In the genomic region with DNA sequence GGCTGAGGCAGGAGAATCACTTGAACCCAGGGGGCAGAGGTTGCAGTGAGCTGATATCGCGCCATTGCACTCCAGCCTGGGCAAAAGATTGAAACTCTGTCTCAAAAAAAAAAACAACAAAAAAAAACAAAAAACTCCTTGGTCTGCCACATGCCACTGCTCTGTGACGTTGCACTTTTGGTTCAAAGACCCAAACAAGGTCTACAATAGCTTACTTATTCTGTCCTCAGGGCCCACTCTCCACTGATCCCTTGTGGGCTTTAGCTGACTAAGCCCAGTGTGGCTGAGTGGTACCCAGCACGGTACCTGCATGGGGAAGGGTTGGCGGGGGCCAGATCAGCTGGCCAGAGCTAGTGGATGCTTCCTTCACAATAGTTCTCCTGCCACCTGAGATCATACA, we compare ENCODE assay signal across 22 cellular contexts. TPM values are rescaled to one million over a fixed set of nuclear protein-coding genes. Genes with fewer than 3 reads are reported as not detected.
DNase-seq lines count a peak whose midpoint lies in the region; ATAC-seq and TF ChIP-seq lines count a peak whose summit lies in the region.
"Had no signal": no experiment of that assay in that cellular context is flagged by ENCODE, and none has a peak within 500 bp of the region (broad histone marks: within the 10 kb centered on the region; RNA-seq: fewer than 3 reads in every experiment).

No MANE protein-coding gene starts in this region.

- H3K9me3 Mint-ChIP-seq in CD4-positive, alpha-beta T cell = no peaks in the 10 kb centered on the region
- no peaks in the 10 kb centered on the region for H3K9me3 Mint-ChIP-seq in activated T-helper 1 cell treated with anti-CD3 and anti-CD28 coated beads, Interleukin-12 subunit alpha, Interleukin-12 subunit beta, Interleukin-2, Interleukin-4 antibody, amounts not matched to agents 30 ng/mL and 10 ng/mL and 1 ng/mL, durations not matched to agents 14 hours and 24 hours and 36 hours
- no peaks in the 10 kb centered on the region for H3K9me3 Mint-ChIP-seq in neural crest cell
- H3K9me3 Mint-ChIP-seq: activated CD4-positive, alpha-beta T cell treated with anti-CD3 and anti-CD28 coated beads, Interleukin-2, amount 10 ng/mL, durations not matched to agents 24 days and 14 days; natural killer cell treated with Interleukin-12 subunit alpha and Interleukin-12 subunit beta and Interleukin-15 and Interleukin-18, amount 100 ng/mL, for 72 hours had no signal

- H3K27me3 Mint-ChIP-seq in CD4-positive, alpha-beta T cell = no peaks in the 10 kb centered on the region
- H3K27me3 Mint-ChIP-seq in activated T-helper 1 cell treated with anti-CD3 and anti-CD28 coated beads, Interleukin-12 subunit alpha, Interleukin-12 subunit beta, Interleukin-2, Interleukin-4 antibody, amounts not matched to agents 30 ng/mL and 10 ng/mL and 1 ng/mL, durations not matched to agents 14 hours and 24 hours and 36 hours (ENCODE audit: insufficient read depth) = no peaks in the 10 kb centered on the region
- H3K27me3 Mint-ChIP-seq in neural crest cell (ENCODE audit: low read depth) = no peaks in the 10 kb centered on the region
- H3K27me3 Mint-ChIP-seq: activated CD4-positive, alpha-beta T cell treated with anti-CD3 and anti-CD28 coated beads, Interleukin-2, amount 10 ng/mL, durations not matched to agents 24 days and 14 days; natural killer cell treated with Interleukin-12 subunit alpha and Interleukin-12 subunit beta and Interleukin-15 and Interleukin-18, amount 100 ng/mL, for 72 hours had no signal

- no peak overlapping the region for H3K9ac ChIP-seq in DND-41 (ENCODE audit: low read depth, low read length)

- no peak overlapping the region for H3K4me3 ChIP-seq in DND-41 (ENCODE audit: low read depth in 1 of 2, low read length in 2 of 2)
- H3K4me3 ChIP-seq: esophagus muscularis mucosa, gastroesophageal sphincter, HAP-1, prostate gland, transverse colon had no signal

- no peak for ATAC-seq in CD4-positive, alpha-beta T cell (ENCODE audit: poor library complexity)
- ATAC-seq in DND-41 (ENCODE audit: insufficient read depth, low read depth) (no peak), GM21529 (IDR thresholded peaks at IDR 0.05; ENCODE audit: unreplicated experiment) (no peak)
- ATAC-seq: gastroesophageal sphincter; natural killer cell treated with Interleukin-12 subunit alpha and Interleukin-12 subunit beta and Interleukin-15 and Interleukin-18, amount 100 ng/mL, for 72 hours had no signal

- no peaks in the 10 kb centered on the region for H3K27me3 ChIP-seq in CD4-positive, alpha-beta T cell (ENCODE audit: control insufficient read depth, insufficient read depth, low read length)
- no peaks in the 10 kb centered on the region for H3K27me3 ChIP-seq in DND-41 (ENCODE audit: insufficient read depth, low read length, poor library complexity)
- H3K27me3 ChIP-seq: ascending aorta, esophagus muscularis mucosa, gastroesophageal sphincter, transverse colon had no signal

- peaks cover 18% of the 10 kb centered on the region for H3K79me2 ChIP-seq in DND-41 (ENCODE audit: insufficient read depth, low read length)

- DNase-seq in CD4-positive, alpha-beta T cell = no peak
- DNase-seq in DND-41 (no peak), neural crest cell (ENCODE audit: low read depth, low spot score) (no peak), NCI-H2227 (lab: John Stamatoyannopoulos, UW; ENCODE audit: unreplicated experiment) (no peak)
- no peak for DNase-seq in activated T-helper 1 cell treated with anti-CD3 and anti-CD28 coated beads, Interleukin-12 subunit alpha, Interleukin-12 subunit beta, Interleukin-2, Interleukin-4 antibody, amounts not matched to agents 30 ng/mL and 10 ng/mL and 1 ng/mL, durations not matched to agents 14 hours and 24 hours and 36 hours (ENCODE audit: low spot score)
- no peak for DNase-seq in activated effector memory CD4-positive, alpha-beta T cell treated with Interleukin-2 at 50 U/mL for 16 hours
- DNase-seq: activated CD4-positive, alpha-beta T cell treated with anti-CD3 and anti-CD28 coated beads, Interleukin-2, amount 10 ng/mL, durations not matched to agents 24 days and 14 days; activated naive CD4-positive, alpha-beta T cell treated with anti-CD3 and anti-CD28 coated beads, Interleukin-2, amount 50 U/mL, for 16 hours; cerebellar nuclear complex; effector CD4-positive, alpha-beta T cell; NCI-H1105 treated with DMSO at 0.1 percent for 48 hours; NCI-H524; stimulated activated naive CD4-positive, alpha-beta T cell treated with Interleukin-2 at 50 U/mL for 16 hours; transverse colon had no signal

- intact Hi-C loops in CD4-positive, alpha-beta T cell (cut with DNase I, micrococcal nuclease) = loop anchor here in 1 of 2 experiments (2.0 to 5.0 kb wide), 2 partner anchors 71 to 125 kb away; partner anchors contain the start of genes INKA1 and TRAIP
- intact Hi-C loops in activated T-helper 1 cell treated with anti-CD3 and anti-CD28 coated beads, Interleukin-12 subunit alpha, Interleukin-12 subunit beta, Interleukin-2, Interleukin-4 antibody, amounts not matched to agents 30 ng/mL and 10 ng/mL and 1 ng/mL, durations not matched to agents 14 hours and 24 hours and 36 hours (cut with micrococcal nuclease) = loop anchor here (2.0 kb wide), 2 partner anchors 71 to 125 kb away; partner anchors contain the start of genes INKA1 and TRAIP

- CTCF ChIA-PET in CD4-positive, alpha-beta T cell (lab: Charles Lee) = no interaction called here

- no peaks in the 10 kb centered on the region; the same call in 1 of the 2 replicates for H3K36me3 ChIP-seq in DND-41 (ENCODE audit: insufficient read depth, low read length)
- H3K36me3 ChIP-seq: HAP-1, prostate gland, transverse colon had no signal

- H3K4me1 ChIP-seq in DND-41 (ENCODE audit: insufficient read depth, low read length) = peaks cover 24% of the 10 kb centered on the region
- H3K4me1 ChIP-seq: prostate gland had no signal

- peak overlapping the region; percentile 44 for H3K27ac Mint-ChIP-seq in CD4-positive, alpha-beta T cell
- H3K27ac Mint-ChIP-seq in activated T-helper 1 cell treated with anti-CD3 and anti-CD28 coated beads, Interleukin-12 subunit alpha, Interleukin-12 subunit beta, Interleukin-2, Interleukin-4 antibody, amounts not matched to agents 30 ng/mL and 10 ng/mL and 1 ng/mL, durations not matched to agents 14 hours and 24 hours and 36 hours = no peak overlapping the region
- H3K27ac Mint-ChIP-seq in neural crest cell (ENCODE audit: unreplicated experiment) = peak overlapping the region; percentile 20
- H3K27ac Mint-ChIP-seq: activated CD4-positive, alpha-beta T cell treated with anti-CD3 and anti-CD28 coated beads, Interleukin-2, amount 10 ng/mL, durations not matched to agents 24 days and 14 days; natural killer cell treated with Interleukin-12 subunit alpha and Interleukin-12 subunit beta and Interleukin-15 and Interleukin-18, amount 100 ng/mL, for 72 hours had no signal

- no peak overlapping the region for H2AFZ ChIP-seq in DND-41 (ENCODE audit: low read depth, low read length)

- H3K4me1 Mint-ChIP-seq in CD4-positive, alpha-beta T cell (ENCODE audit: low read depth) = peaks cover 38% of the 10 kb centered on the region
- peaks cover 21% of the 10 kb centered on the region for H3K4me1 Mint-ChIP-seq in activated T-helper 1 cell treated with anti-CD3 and anti-CD28 coated beads, Interleukin-12 subunit alpha, Interleukin-12 subunit beta, Interleukin-2, Interleukin-4 antibody, amounts not matched to agents 30 ng/mL and 10 ng/mL and 1 ng/mL, durations not matched to agents 14 hours and 24 hours and 36 hours (ENCODE audit: low read depth)
- peaks cover 15% of the 10 kb centered on the region for H3K4me1 Mint-ChIP-seq in neural crest cell

- no peak overlapping the region for H3K27ac ChIP-seq in CD4-positive, alpha-beta T cell (ENCODE audit: low read depth, low read length)
- no peak overlapping the region for H3K27ac ChIP-seq in DND-41 (ENCODE audit: low read length)
- H3K27ac ChIP-seq: ascending aorta, esophagus muscularis mucosa, gastroesophageal sphincter, prostate gland had no signal

- no peaks in the 10 kb centered on the region for H3K9me3 ChIP-seq in CD4-positive, alpha-beta T cell (ENCODE audit: control insufficient read depth, low read length)
- H3K9me3 ChIP-seq in DND-41 (ENCODE audit: insufficient read depth, low read length, severe bottlenecking) = no peaks in the 10 kb centered on the region
- H3K9me3 ChIP-seq: ascending aorta, esophagus muscularis mucosa, gastroesophageal sphincter, HAP-1, prostate gland, transverse colon had no signal

- H3K36me3 Mint-ChIP-seq in CD4-positive, alpha-beta T cell (ENCODE audit: low read depth) = no peaks in the 10 kb centered on the region
- peaks cover 3% of the 10 kb centered on the region for H3K36me3 Mint-ChIP-seq in activated T-helper 1 cell treated with anti-CD3 and anti-CD28 coated beads, Interleukin-12 subunit alpha, Interleukin-12 subunit beta, Interleukin-2, Interleukin-4 antibody, amounts not matched to agents 30 ng/mL and 10 ng/mL and 1 ng/mL, durations not matched to agents 14 hours and 24 hours and 36 hours (ENCODE audit: low read depth)
- H3K36me3 Mint-ChIP-seq in neural crest cell (ENCODE audit: low read depth) = no peaks in the 10 kb centered on the region
- H3K36me3 Mint-ChIP-seq: natural killer cell treated with Interleukin-12 subunit alpha and Interleukin-12 subunit beta and Interleukin-15 and Interleukin-18, amount 100 ng/mL, for 72 hours had no signal

- POLR2A ChIA-PET in CD4-positive, alpha-beta T cell (lab: Charles Lee) = no interaction called here

- no peak for TF ChIP-seq CTCF in CD4-positive, alpha-beta T cell (IDR thresholded peaks at IDR 0.05)
- TF ChIP-seq CTCF in DND-41 (IDR thresholded peaks at IDR 0.05; ENCODE audit: borderline replicate concordance, extremely low read depth, low read length, poor library complexity, severe bottlenecking) (no peak), neural crest cell (conservative IDR thresholded peaks at IDR 0.05) (no peak)

- H3K4me3 Mint-ChIP-seq in CD4-positive, alpha-beta T cell = peak overlapping the region; percentile 85
- H3K4me3 Mint-ChIP-seq in activated T-helper 1 cell treated with anti-CD3 and anti-CD28 coated beads, Interleukin-12 subunit alpha, Interleukin-12 subunit beta, Interleukin-2, Interleukin-4 antibody, amounts not matched to agents 30 ng/mL and 10 ng/mL and 1 ng/mL, durations not matched to agents 14 hours and 24 hours and 36 hours = peak overlapping the region; percentile 90
- H3K4me3 Mint-ChIP-seq in neural crest cell = peak overlapping the region; percentile 76

- H3K4me2 ChIP-seq in DND-41 (ENCODE audit: insufficient read depth, low read length) = peak overlapping the region; percentile 65; the same call in 1 of the 2 replicates

- no peaks in the 10 kb centered on the region for H4K20me1 ChIP-seq in DND-41 (ENCODE audit: insufficient read depth, low read length)

RNA-seq across cellular contexts. Expression of gene MON1A, which starts 1.8 kb away (rescaled TPM):
- total RNA-seq in CD4-positive, alpha-beta T cell = 1 to 10 TPM in 1 of 2 experiments, under 1 TPM in 1; 0.85 to 1.3 TPM
- total RNA-seq in activated T-helper 1 cell treated with anti-CD3 and anti-CD28 coated beads, Interleukin-12 subunit alpha, Interleukin-12 subunit beta, Interleukin-2, Interleukin-4 antibody, amounts not matched to agents 30 ng/mL and 10 ng/mL and 1 ng/mL, durations not matched to agents 14 hours and 24 hours and 36 hours = 15.5 and 17.3 TPM in 2 replicates
- total RNA-seq in neural crest cell = 11.5 and 13.1 TPM in 2 replicates

RNA-seq across cellular contexts. Expression of gene RBM6, which starts 12.2 kb away (rescaled TPM):
- 100 to 1,000 TPM in 1 of 2 experiments, 10 to 100 TPM in 1; 99.3 to 106 TPM for total RNA-seq in CD4-positive, alpha-beta T cell
- total RNA-seq in activated T-helper 1 cell treated with anti-CD3 and anti-CD28 coated beads, Interleukin-12 subunit alpha, Interleukin-12 subunit beta, Interleukin-2, Interleukin-4 antibody, amounts not matched to agents 30 ng/mL and 10 ng/mL and 1 ng/mL, durations not matched to agents 14 hours and 24 hours and 36 hours = 99.0 and 100 TPM in 2 replicates
- 117 and 128 TPM in 2 replicates for total RNA-seq in neural crest cell

RNA-seq across cellular contexts. Expression of gene MST1R, which starts 24.1 kb away (rescaled TPM):
- total RNA-seq in CD4-positive, alpha-beta T cell = under 1 TPM; 0.55 to 0.89 TPM
- total RNA-seq in activated T-helper 1 cell treated with anti-CD3 and anti-CD28 coated beads, Interleukin-12 subunit alpha, Interleukin-12 subunit beta, Interleukin-2, Interleukin-4 antibody, amounts not matched to agents 30 ng/mL and 10 ng/mL and 1 ng/mL, durations not matched to agents 14 hours and 24 hours and 36 hours = 1.6 and 2.5 TPM in 2 replicates
- 1.4 and 2.6 TPM in 2 replicates for total RNA-seq in neural crest cell
- total RNA-seq: ascending aorta, LHCN-M2 had no signal

RNA-seq across cellular contexts. Expression of gene CAMKV, which starts 58.1 kb away (rescaled TPM):
- total RNA-seq in CD4-positive, alpha-beta T cell = under 1 TPM in 1 of 2 experiments, not detected in 1; 0.28 TPM
- total RNA-seq in activated T-helper 1 cell treated with anti-CD3 and anti-CD28 coated beads, Interleukin-12 subunit alpha, Interleukin-12 subunit beta, Interleukin-2, Interleukin-4 antibody, amounts not matched to agents 30 ng/mL and 10 ng/mL and 1 ng/mL, durations not matched to agents 14 hours and 24 hours and 36 hours = 0.96 and 1.0 TPM in 2 replicates
- total RNA-seq in neural crest cell = 41.2 and 43.1 TPM in 2 replicates
- total RNA-seq: ascending aorta; gastroesophageal sphincter; natural killer cell treated with Interleukin-12 subunit alpha and Interleukin-12 subunit beta and Interleukin-15 and Interleukin-18, amount 100 ng/mL, for 72 hours had no signal
